ENCODE assay signal across 1 cellular context in genomic region chr5:122076669-122077450, GRCh38.
TF ChIP-seq lines count a peak whose summit lies in the region.

No MANE protein-coding gene starts in this region.

TF ChIP-seq in HepG2, 621 proteins besides CTCF, POLR2A, EP300 and RAD21 (continued from another document and continues in another):
- TF ChIP-seq ARNT2 (CRISPR knock-in tag; IDR thresholded peaks at IDR 0.05; ENCODE audit: low read depth): no peak
- peak; percentile 72 for TF ChIP-seq KDM2A (CRISPR knock-in tag; IDR thresholded peaks at IDR 0.05; ENCODE audit: borderline replicate concordance, low read depth)
- TF ChIP-seq MTF2 (CRISPR knock-in tag; IDR thresholded peaks at IDR 0.05; ENCODE audit: borderline replicate concordance): peak; percentile 44; the same call in 1 of the 2 replicates
- no peak for TF ChIP-seq U2AF2 (IDR thresholded peaks at IDR 0.05; ENCODE audit: low read depth, low read length)
- TF ChIP-seq LRRFIP1 (CRISPR knock-in tag; conservative IDR thresholded peaks at IDR 0.05): no peak
- 0 out of 2 replicates have a peak, but pooled peaks have one; percentile 29 for TF ChIP-seq REL (CRISPR knock-in tag; conservative IDR thresholded peaks at IDR 0.05)
- TF ChIP-seq CAMTA2 (CRISPR knock-in tag; IDR thresholded peaks at IDR 0.05; ENCODE audit: borderline replicate concordance): no peak
- no peak for TF ChIP-seq ZNF841 (CRISPR knock-in tag; IDR thresholded peaks at IDR 0.05; ENCODE audit: borderline replicate concordance)
- no peak for TF ChIP-seq HBP1 (CRISPR knock-in tag; IDR thresholded peaks at IDR 0.05; ENCODE audit: low read depth)
- no peak for TF ChIP-seq SNAPC4 (CRISPR knock-in tag; IDR thresholded peaks at IDR 0.05)
- TF ChIP-seq HMG20B (CRISPR knock-in tag; conservative IDR thresholded peaks at IDR 0.05): no peak
- TF ChIP-seq XRCC5 (optimal IDR thresholded peaks at IDR 0.05; ENCODE audit: low read length): peak; percentile 77
- TF ChIP-seq CEBPB (IDR thresholded peaks at IDR 0.05; ENCODE audit: borderline replicate concordance, low read depth, low read length): no peak
- TF ChIP-seq SETDB1 (CRISPR knock-in tag; IDR thresholded peaks at IDR 0.05; ENCODE audit: borderline replicate concordance): no peak
- TF ChIP-seq RARA (CRISPR knock-in tag; IDR thresholded peaks at IDR 0.05): peak; percentile 59; the same call in 1 of the 2 replicates
- TF ChIP-seq RBM39 (IDR thresholded peaks at IDR 0.05; ENCODE audit: low read depth, low read length, poor library complexity, severe bottlenecking): no peak
- TF ChIP-seq ZNF766 (CRISPR knock-in tag; IDR thresholded peaks at IDR 0.05; ENCODE audit: borderline replicate concordance): no peak
- no peak for TF ChIP-seq NONO (IDR thresholded peaks at IDR 0.05)
- peak; percentile 53; the same call in 1 of the 2 replicates for TF ChIP-seq NONO (CRISPR knock-in tag; conservative IDR thresholded peaks at IDR 0.05)
- TF ChIP-seq CBX1 (IDR thresholded peaks at IDR 0.05; ENCODE audit: low read depth): peak; percentile 46
- TF ChIP-seq NKX3-1 (CRISPR knock-in tag; IDR thresholded peaks at IDR 0.05): peak; percentile 8; the same call in 1 of the 2 replicates
- TF ChIP-seq ZFP36 (IDR thresholded peaks at IDR 0.05; ENCODE audit: borderline replicate concordance, low read depth, low read length, partially characterized antibody): no peak
- TF ChIP-seq ZC3H13 (CRISPR knock-in tag; IDR thresholded peaks at IDR 0.05): peak; percentile 43; the same call in 1 of the 2 replicates
- no peak for TF ChIP-seq HNF4A (CRISPR knock-in tag; IDR thresholded peaks at IDR 0.05)
- no peak; a peak in 1 of 4 replicates for TF ChIP-seq NR2F1 (CRISPR knock-in tag; IDR thresholded peaks at IDR 0.05)
- no peak for TF ChIP-seq NFYC (CRISPR knock-in tag; IDR thresholded peaks at IDR 0.05)
- TF ChIP-seq PRDM10 (CRISPR knock-in tag; IDR thresholded peaks at IDR 0.05; ENCODE audit: low read depth): 0 out of 2 replicates have a peak, but pooled peaks have one; percentile 47
- TF ChIP-seq ARID5B (CRISPR knock-in tag; IDR thresholded peaks at IDR 0.05): peak; percentile 49; the same call in 1 of the 2 replicates
- no peak for TF ChIP-seq ATAD3A (CRISPR knock-in tag; IDR thresholded peaks at IDR 0.05)
- no peak for TF ChIP-seq SOX13 (IDR thresholded peaks at IDR 0.05)
- TF ChIP-seq SOX13 (CRISPR knock-in tag; conservative IDR thresholded peaks at IDR 0.05 in 1 of 2, IDR thresholded peaks at IDR 0.05 in 1 of 2): peak in 1 of 2 experiments; percentile 40; a peak in 1 of 4 replicates
- no peak for TF ChIP-seq HES4 (CRISPR knock-in tag; IDR thresholded peaks at IDR 0.05; ENCODE audit: borderline replicate concordance)
- no peak for TF ChIP-seq ZNF503 (CRISPR knock-in tag; IDR thresholded peaks at IDR 0.05)
- TF ChIP-seq RXRB (CRISPR knock-in tag; IDR thresholded peaks at IDR 0.05; ENCODE audit: borderline replicate concordance): peak; percentile 43; the same call in 1 of the 2 replicates
- TF ChIP-seq ZFAT (CRISPR knock-in tag; conservative IDR thresholded peaks at IDR 0.05): no peak
- TF ChIP-seq ZBED4 (CRISPR knock-in tag; IDR thresholded peaks at IDR 0.05; ENCODE audit: borderline replicate concordance): peak; percentile 53; the same call in 1 of the 2 replicates
- no peak for TF ChIP-seq ZFP36L2 (CRISPR knock-in tag; IDR thresholded peaks at IDR 0.05)
